8 cellular contexts compared by ENCODE assay signal in the genomic region with DNA sequence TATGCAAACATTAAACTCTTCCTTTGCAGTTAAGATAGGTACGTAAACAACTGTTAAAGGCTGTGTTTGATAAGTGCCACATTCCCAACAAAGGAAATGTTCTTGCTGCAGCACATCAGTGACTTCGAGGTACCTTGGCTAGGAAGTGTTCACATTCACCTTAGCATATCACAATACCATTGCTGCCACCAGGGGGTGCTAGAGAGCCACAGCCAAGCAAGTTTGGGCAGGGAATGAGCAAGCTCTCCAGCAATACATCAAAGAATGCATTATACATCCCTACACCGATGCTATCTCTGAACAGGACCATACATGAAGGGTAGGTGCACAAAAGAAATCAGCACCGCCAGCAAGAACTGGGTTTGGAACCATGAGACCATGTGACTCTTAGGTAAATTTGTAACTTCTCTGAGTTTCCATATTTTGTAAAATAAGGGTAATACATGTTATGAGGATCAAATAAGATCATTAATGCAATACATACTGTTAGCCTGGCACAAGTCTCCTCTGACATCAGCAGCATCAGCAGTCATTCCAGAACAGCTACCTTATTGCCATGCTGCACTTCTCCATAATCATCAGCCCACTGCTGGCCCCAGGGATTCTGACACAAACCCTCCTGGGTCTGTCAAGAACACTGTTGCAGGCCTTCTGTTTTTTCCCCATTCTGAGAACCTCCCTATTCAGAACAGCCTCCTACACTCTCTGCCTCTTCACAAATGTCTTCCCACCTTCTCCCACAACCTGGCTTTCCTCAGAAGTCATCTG. TPM values are rescaled to one million over a fixed set of nuclear protein-coding genes. Genes with fewer than 3 reads are reported as not detected.
DNase-seq lines count a peak whose midpoint lies in the region; ATAC-seq and TF ChIP-seq lines count a peak whose summit lies in the region.

No MANE protein-coding gene starts in this region.

- H3K4me1 Mint-ChIP-seq in activated B cell treated with CpG ODN at 0.5 μM for 24 hours = peaks cover 18% of the 10 kb centered on the region

- H3K27ac Mint-ChIP-seq in activated B cell treated with CpG ODN at 0.5 μM for 24 hours = no peak overlapping the region

- peaks cover 33% of the 10 kb centered on the region for H3K36me3 Mint-ChIP-seq in activated B cell treated with CpG ODN at 0.5 μM for 24 hours (ENCODE audit: low read depth)

- peak; percentile 47 for TF ChIP-seq CTCF in activated B cell treated with CpG ODN at 0.5 μM for 24 hours (IDR thresholded peaks at IDR 0.05)
- TF ChIP-seq CTCF in cardiac fibroblast (IDR thresholded peaks at IDR 0.05; ENCODE audit: low read depth, low read length) = peak; percentile 97
- peak; percentile 97 for TF ChIP-seq CTCF in kidney epithelial cell (IDR thresholded peaks at IDR 0.05; ENCODE audit: insufficient read depth, low read length, poor library complexity, severe bottlenecking)

- no peaks in the 10 kb centered on the region for H3K27me3 ChIP-seq in kidney epithelial cell (ENCODE audit: control insufficient read depth, insufficient read depth, low read length)

- H3K4me3 ChIP-seq in cardiac fibroblast (replicated peaks in 1 of 2; ENCODE audit: low read depth in 2 of 2, low read length in 2 of 2) = no peak overlapping the region
- H3K4me3 ChIP-seq in kidney epithelial cell (ENCODE audit: low read depth, low read length) = no peak overlapping the region

- H3K27me3 Mint-ChIP-seq in activated B cell treated with CpG ODN at 0.5 μM for 24 hours = no peaks in the 10 kb centered on the region

- DNase-seq in NCI-H510A treated with DMSO at 0.1 percent for 48 hours (lab: John Stamatoyannopoulos, UW) (peak; percentile 52), NCI-H510A (lab: John Stamatoyannopoulos, UW) (no peak), NCI-H2196 (lab: John Stamatoyannopoulos, UW; ENCODE audit: unreplicated experiment) (peak; percentile 92), activated B cell treated with CpG ODN at 0.5 μM for 24 hours (peak; percentile 73), cardiac fibroblast (ENCODE audit: low read depth in 2 of 2) (peak; percentile 80 to 84), kidney epithelial cell (ENCODE audit: low read depth) (no peak)
- DNase-seq in stimulated activated CD4-positive, alpha-beta T cell treated with anti-CD3 and anti-CD28 coated beads, Interleukin-2, amount 100 ng/mL, for 48 hours = peak; percentile 94

- H3K9me3 Mint-ChIP-seq in activated B cell treated with CpG ODN at 0.5 μM for 24 hours = no peaks in the 10 kb centered on the region

- H3K4me3 Mint-ChIP-seq in activated B cell treated with CpG ODN at 0.5 μM for 24 hours = no peak overlapping the region

- POLR2A ChIA-PET in activated B cell treated with CpG ODN at 0.5 μM for 24 hours (lab: Charles Lee) = interaction anchor here (1.4 kb wide), 1 partner anchor 273 kb away, joined by 5 read pairs; the partner anchor contains the start of genes ANAPC13 and CEP63

- peaks cover 1% of the 10 kb centered on the region for H3K36me3 ChIP-seq in kidney epithelial cell (ENCODE audit: control insufficient read depth, insufficient read depth, low read length)

- ATAC-seq in HG02981 (IDR thresholded peaks at IDR 0.05; ENCODE audit: unreplicated experiment) (peak; percentile 59), activated B cell treated with CpG ODN at 0.5 μM for 24 hours (ENCODE audit: low read depth) (peak; percentile 82)

- intact Hi-C loops in activated B cell treated with CpG ODN at 0.5 μM for 24 hours (cut with micrococcal nuclease) = loop anchor here (1.0 to 5.0 kb wide), 7 partner anchors 11 to 261 kb away; partner anchors contain the start of gene RYK

- CTCF ChIA-PET in activated B cell treated with CpG ODN at 0.5 μM for 24 hours (lab: Charles Lee) = interaction anchor here (0.6 to 6.4 kb wide), 29 partner anchors 12 to 290 kb away, joined by 3 to 109 read pairs (median 5); partner anchors contain the start of genes ANAPC13 and CEP63

RNA-seq across cellular contexts. Expression of gene RYK, which starts 37.6 kb away (rescaled TPM):
- total RNA-seq in activated B cell treated with CpG ODN at 0.5 μM for 24 hours (34.0 and 38.8 TPM in 2 replicates), kidney epithelial cell (57.2 and 57.6 TPM in 2 replicates)

Comparison
In these comparisons a context has a peak if more than half of its experiments do, and no peak if none do; other contexts are left out.
1. DNase-seq: peak in NCI-H510A treated with DMSO at 0.1 percent for 48 hours (single experiment), NCI-H2196 (single experiment), activated B cell treated with CpG ODN at 0.5 μM for 24 hours (single experiment), cardiac fibroblast (2 of 2) and stimulated activated CD4-positive, alpha-beta T cell treated with anti-CD3 and anti-CD28 coated beads, Interleukin-2, amount 100 ng/mL, for 48 hours (2 of 2); none in NCI-H510A (single experiment) and kidney epithelial cell (single experiment).
2. CTCF ChIP-seq: peak in every context shown above with its lines; median percentile 97 in cardiac fibroblast; 97 in kidney epithelial cell; 47 in activated B cell treated with CpG ODN at 0.5 μM for 24 hours.